Comparison of ENCODE assay signal across 11 cellular contexts in the genomic region with DNA sequence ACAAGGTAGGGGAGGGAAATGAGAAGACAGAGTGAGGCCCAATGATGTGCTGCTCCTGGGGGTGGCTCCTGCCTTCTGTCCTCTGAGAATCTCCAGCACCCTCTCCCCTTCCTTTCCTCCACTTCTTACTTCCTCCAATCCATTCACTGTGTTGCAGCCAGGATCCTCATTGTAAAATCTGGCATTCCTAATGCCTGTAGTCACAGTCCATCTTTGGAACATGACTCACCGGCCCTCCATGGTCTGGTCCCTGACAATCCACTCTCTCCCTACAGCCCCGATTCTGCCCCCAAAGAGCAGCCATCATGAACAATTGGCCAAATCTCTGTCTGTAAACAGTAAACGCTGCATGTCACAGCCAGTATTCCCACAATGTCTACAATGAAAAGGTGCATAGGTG.
A peak's percentile ranks its signal among the peaks of the same experiment; 100 is the strongest.
DNase-seq lines count a peak whose midpoint lies in the region; TF ChIP-seq lines count a peak whose summit lies in the region.
"Had no signal": no experiment of that assay in that cellular context is flagged by ENCODE, and none has a peak within 500 bp of the region (broad histone marks: within the 10 kb centered on the region; RNA-seq: fewer than 3 reads in every experiment).

No MANE protein-coding gene starts in this region.

- no peaks in the 10 kb centered on the region for H3K27me3 ChIP-seq in tibial nerve

- H3K4me3 ChIP-seq in HEK293 (ENCODE audit: low read depth, low read length) (no peak overlapping the region), foreskin fibroblast (ENCODE audit: low read depth in 1 of 2, low read length in 2 of 2) (no peak overlapping the region), tibial nerve (no peak overlapping the region)
- H3K4me3 ChIP-seq: mucosa of descending colon had no signal

- H3K36me3 ChIP-seq in HEK293 (ENCODE audit: control insufficient read depth in 2 of 2, insufficient read depth in 1 of 2, low read length in 2 of 2) (no peaks in the 10 kb centered on the region), tibial nerve (no peaks in the 10 kb centered on the region)

- no peak for TF ChIP-seq EP300 in tibial nerve (IDR thresholded peaks at IDR 0.05)

- H3K9me3 ChIP-seq in HEK293 (ENCODE audit: control insufficient read depth, insufficient read depth, low read depth, low read length) (no peaks in the 10 kb centered on the region), tibial nerve (no peaks in the 10 kb centered on the region)
- H3K9me3 ChIP-seq: mucosa of descending colon had no signal

- DNase-seq in SW480 (ENCODE audit: low spot score) (peak; percentile 63), foreskin fibroblast (peak; percentile 85 to 92), stromal cell of bone marrow (ENCODE audit: low read depth) (peak; percentile 61), tibial nerve (ENCODE audit: low spot score in 2 of 2) (no peak), SHP77 (lab: John Stamatoyannopoulos, UW) (no peak)
- DNase-seq in activated CD4-positive, alpha-beta T cell treated with anti-CD3 and anti-CD28 coated beads, Interleukin-2, amount 50 U/mL, for 4 hours, result no peak
- DNase-seq: activated B cell treated with CpG ODN at 0.5 μM for 24 hours; activated naive CD4-positive, alpha-beta T cell treated with anti-CD3 and anti-CD28 coated beads, Interleukin-2, amount 50 U/mL, for 16 hours; mucosa of descending colon; stimulated activated CD4-positive, alpha-beta T cell treated with anti-CD3 and anti-CD28 coated beads, Interleukin-2, amount 100 ng/mL, for 24 hours had no signal

- no peak for TF ChIP-seq POLR2A in tibial nerve (IDR thresholded peaks at IDR 0.05)

- CTCF ChIA-PET in HEK293 (lab: Yijun Ruan, JAX), result no interaction called here

- H3K4me1 ChIP-seq in HEK293 (ENCODE audit: control insufficient read depth, insufficient read depth, low read length) (no peaks in the 10 kb centered on the region), tibial nerve (no peaks in the 10 kb centered on the region)

- WGBS in tibial nerve, 2 donors, result 43 to 55% methylated on average over 3 of the region's 3 CpGs

- no peak overlapping the region for H3K27ac ChIP-seq in HEK293 (ENCODE audit: extremely low read depth, low read depth, low read length)
- no peak overlapping the region for H3K27ac ChIP-seq in tibial nerve

- TF ChIP-seq CTCF in HEK293 (tag by site-specific recombination; IDR thresholded peaks at IDR 0.05) (no peak), foreskin fibroblast (IDR thresholded peaks at IDR 0.05; ENCODE audit: low read depth, low read length) (no peak), tibial nerve (IDR thresholded peaks at IDR 0.05) (no peak)

- POLR2A ChIA-PET in HEK293 (lab: Yijun Ruan, JAX), result no interaction called here

TF ChIP-seq in HEK293, 187 proteins besides CTCF, POLR2A, EP300 and RAD21 (continues in another document):
- TF ChIP-seq ZIC2 (tag by site-specific recombination; IDR thresholded peaks at IDR 0.05) (no peak), ZBTB17 (tag by site-specific recombination; IDR thresholded peaks at IDR 0.05) (0 out of 2 replicates have a peak, but pooled peaks have one; percentile 23), ZNF404 (tag by site-specific recombination; IDR thresholded peaks at IDR 0.05) (no peak), ZNF335 (tag by site-specific recombination; conservative IDR thresholded peaks at IDR 0.05) (no peak), GLIS1 (tag by site-specific recombination; IDR thresholded peaks at IDR 0.05) (peak; percentile 20; the same call in 1 of the 2 replicates), TCF7L2 (IDR thresholded peaks at IDR 0.05; ENCODE audit: borderline replicate concordance, low read depth, low read length) (no peak), ZSCAN23 (tag by site-specific recombination; IDR thresholded peaks at IDR 0.05) (no peak), ZNF664 (tag by site-specific recombination; IDR thresholded peaks at IDR 0.05) (no peak), ZNF426 (tag by site-specific recombination; IDR thresholded peaks at IDR 0.05) (no peak), HOXD13 (CRISPR knock-in tag; IDR thresholded peaks at IDR 0.05; ENCODE audit: borderline replicate concordance) (0 out of 2 replicates have a peak, but pooled peaks have one; percentile 25), ZNF202 (tag by site-specific recombination; IDR thresholded peaks at IDR 0.05; ENCODE audit: borderline replicate concordance) (no peak), GLIS2 (tag by site-specific recombination; IDR thresholded peaks at IDR 0.05) (no peak), YY2 (tag by site-specific recombination; IDR thresholded peaks at IDR 0.05) (no peak), ZNF146 (tag by site-specific recombination; IDR thresholded peaks at IDR 0.05) (no peak), KLF10 (tag by site-specific recombination; IDR thresholded peaks at IDR 0.05) (no peak), ZNF248 (tag by site-specific recombination; IDR thresholded peaks at IDR 0.05) (no peak), ZNF112 (tag by site-specific recombination; IDR thresholded peaks at IDR 0.05) (no peak), MYNN (tag by site-specific recombination; IDR thresholded peaks at IDR 0.05; ENCODE audit: borderline replicate concordance) (no peak), ZNF302 (tag by site-specific recombination; IDR thresholded peaks at IDR 0.05; ENCODE audit: low read depth) (no peak), ZNF837 (tag by site-specific recombination; IDR thresholded peaks at IDR 0.05) (no peak), GFI1B (tag by site-specific recombination; IDR thresholded peaks at IDR 0.05) (peak; percentile 49; the same call in 1 of the 2 replicates)
- TF ChIP-seq, protein P1, sequence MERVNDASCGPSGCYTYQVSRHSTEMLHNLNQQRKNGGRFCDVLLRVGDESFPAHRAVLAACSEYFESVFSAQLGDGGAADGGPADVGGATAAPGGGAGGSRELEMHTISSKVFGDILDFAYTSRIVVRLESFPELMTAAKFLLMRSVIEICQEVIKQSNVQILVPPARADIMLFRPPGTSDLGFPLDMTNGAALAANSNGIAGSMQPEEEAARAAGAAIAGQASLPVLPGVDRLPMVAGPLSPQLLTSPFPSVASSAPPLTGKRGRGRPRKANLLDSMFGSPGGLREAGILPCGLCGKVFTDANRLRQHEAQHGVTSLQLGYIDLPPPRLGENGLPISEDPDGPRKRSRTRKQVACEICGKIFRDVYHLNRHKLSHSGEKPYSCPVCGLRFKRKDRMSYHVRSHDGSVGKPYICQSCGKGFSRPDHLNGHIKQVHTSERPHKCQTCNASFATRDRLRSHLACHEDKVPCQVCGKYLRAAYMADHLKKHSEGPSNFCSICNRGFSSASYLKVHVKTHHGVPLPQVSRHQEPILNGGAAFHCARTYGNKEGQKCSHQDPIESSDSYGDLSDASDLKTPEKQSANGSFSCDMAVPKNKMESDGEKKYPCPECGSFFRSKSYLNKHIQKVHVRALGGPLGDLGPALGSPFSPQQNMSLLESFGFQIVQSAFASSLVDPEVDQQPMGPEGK (tag by site-specific recombination; IDR thresholded peaks at IDR 0.05), result 0 out of 2 replicates have a peak, but pooled peaks have one; percentile 23
- TF ChIP-seq, protein P2, sequence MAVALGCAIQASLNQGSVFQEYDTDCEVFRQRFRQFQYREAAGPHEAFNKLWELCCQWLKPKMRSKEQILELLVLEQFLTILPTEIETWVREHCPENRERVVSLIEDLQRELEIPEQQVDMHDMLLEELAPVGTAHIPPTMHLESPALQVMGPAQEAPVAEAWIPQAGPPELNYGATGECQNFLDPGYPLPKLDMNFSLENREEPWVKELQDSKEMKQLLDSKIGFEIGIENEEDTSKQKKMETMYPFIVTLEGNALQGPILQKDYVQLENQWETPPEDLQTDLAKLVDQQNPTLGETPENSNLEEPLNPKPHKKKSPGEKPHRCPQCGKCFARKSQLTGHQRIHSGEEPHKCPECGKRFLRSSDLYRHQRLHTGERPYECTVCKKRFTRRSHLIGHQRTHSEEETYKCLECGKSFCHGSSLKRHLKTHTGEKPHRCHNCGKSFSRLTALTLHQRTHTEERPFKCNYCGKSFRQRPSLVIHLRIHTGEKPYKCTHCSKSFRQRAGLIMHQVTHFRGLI (tag by site-specific recombination; IDR thresholded peaks at IDR 0.05), result no peak
- TF ChIP-seq, protein P3, sequence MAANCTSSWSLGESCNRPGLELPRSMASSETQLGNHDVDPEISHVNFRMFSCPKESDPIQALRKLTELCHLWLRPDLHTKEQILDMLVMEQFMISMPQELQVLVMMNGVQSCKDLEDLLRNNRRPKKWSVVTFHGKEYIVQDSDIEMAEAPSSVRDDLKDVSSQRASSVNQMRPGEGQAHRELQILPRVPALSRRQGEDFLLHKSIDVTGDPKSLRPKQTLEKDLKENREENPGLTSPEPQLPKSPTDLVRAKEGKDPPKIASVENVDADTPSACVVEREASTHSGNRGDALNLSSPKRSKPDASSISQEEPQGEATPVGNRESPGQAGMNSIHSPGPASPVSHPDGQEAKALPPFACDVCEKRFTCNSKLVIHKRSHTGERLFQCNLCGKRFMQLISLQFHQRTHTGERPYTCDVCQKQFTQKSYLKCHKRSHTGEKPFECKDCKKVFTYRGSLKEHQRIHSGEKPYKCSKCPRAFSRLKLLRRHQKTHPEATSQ (tag by site-specific recombination; IDR thresholded peaks at IDR 0.05), result no peak
- TF ChIP-seq, protein P4, sequence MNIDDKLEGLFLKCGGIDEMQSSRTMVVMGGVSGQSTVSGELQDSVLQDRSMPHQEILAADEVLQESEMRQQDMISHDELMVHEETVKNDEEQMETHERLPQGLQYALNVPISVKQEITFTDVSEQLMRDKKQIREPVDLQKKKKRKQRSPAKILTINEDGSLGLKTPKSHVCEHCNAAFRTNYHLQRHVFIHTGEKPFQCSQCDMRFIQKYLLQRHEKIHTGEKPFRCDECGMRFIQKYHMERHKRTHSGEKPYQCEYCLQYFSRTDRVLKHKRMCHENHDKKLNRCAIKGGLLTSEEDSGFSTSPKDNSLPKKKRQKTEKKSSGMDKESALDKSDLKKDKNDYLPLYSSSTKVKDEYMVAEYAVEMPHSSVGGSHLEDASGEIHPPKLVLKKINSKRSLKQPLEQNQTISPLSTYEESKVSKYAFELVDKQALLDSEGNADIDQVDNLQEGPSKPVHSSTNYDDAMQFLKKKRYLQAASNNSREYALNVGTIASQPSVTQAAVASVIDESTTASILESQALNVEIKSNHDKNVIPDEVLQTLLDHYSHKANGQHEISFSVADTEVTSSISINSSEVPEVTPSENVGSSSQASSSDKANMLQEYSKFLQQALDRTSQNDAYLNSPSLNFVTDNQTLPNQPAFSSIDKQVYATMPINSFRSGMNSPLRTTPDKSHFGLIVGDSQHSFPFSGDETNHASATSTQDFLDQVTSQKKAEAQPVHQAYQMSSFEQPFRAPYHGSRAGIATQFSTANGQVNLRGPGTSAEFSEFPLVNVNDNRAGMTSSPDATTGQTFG (tag by site-specific recombination; IDR thresholded peaks at IDR 0.05; ENCODE audit: borderline replicate concordance), result no peak

Comparison
In these comparisons a context has a peak if more than half of its experiments do, and no peak if none do; other contexts are left out.
1. DNase-seq: peak in SW480 (single experiment), foreskin fibroblast (2 of 2) and stromal cell of bone marrow (single experiment); none in tibial nerve (0 of 2), SHP77 (0 of 2) and activated CD4-positive, alpha-beta T cell treated with anti-CD3 and anti-CD28 coated beads, Interleukin-2, amount 50 U/mL, for 4 hours (0 of 2).